27 cellular contexts compared by ENCODE assay signal in genomic region chr5:145222622-145223021, GRCh38.
"Had no signal": no experiment of that assay in that cellular context is flagged by ENCODE, and none has a peak within 500 bp of the region (broad histone marks: within the 10 kb centered on the region; RNA-seq: fewer than 3 reads in every experiment).

No MANE protein-coding gene starts in this region.

- H3K9me3 ChIP-seq: colonic mucosa, esophagus muscularis mucosa, esophagus squamous epithelium, gastrocnemius medialis, gastroesophageal sphincter, heart left ventricle, heart right ventricle had no signal

- H3K4me1 ChIP-seq: colonic mucosa, esophagus muscularis mucosa, esophagus squamous epithelium, foreskin keratinocyte, gastrocnemius medialis, gastroesophageal sphincter, heart left ventricle, heart right ventricle had no signal

- DNase-seq: colonic mucosa; cortex of kidney; dermis blood vessel endothelial cell; dorsolateral prefrontal cortex; effector CD4-positive, alpha-beta T cell; effector CD8-positive, alpha-beta T cell; effector memory CD4-positive, alpha-beta T cell; effector memory CD8-positive, alpha-beta T cell; endodermal cell; erythroblast; esophagus squamous epithelium; foreskin fibroblast; foreskin keratinocyte; foreskin melanocyte; gastrocnemius medialis; glutamatergic neuron; heart left ventricle; heart right ventricle had no signal

- ATAC-seq: effector memory CD8-positive, alpha-beta T cell; esophagus mucosa; foreskin keratinocyte; gastrocnemius medialis; gastroesophageal sphincter; heart left ventricle; heart right ventricle had no signal

- H3K36me3 ChIP-seq: colonic mucosa, esophagus muscularis mucosa, esophagus squamous epithelium, gastrocnemius medialis, gastroesophageal sphincter, heart left ventricle, heart right ventricle had no signal

- H3K27me3 ChIP-seq: colonic mucosa, dorsolateral prefrontal cortex, esophagus muscularis mucosa, esophagus squamous epithelium, foreskin keratinocyte, gastrocnemius medialis, gastroesophageal sphincter, heart left ventricle, heart right ventricle had no signal

- H3K27ac ChIP-seq: colonic mucosa, coronary artery, dorsolateral prefrontal cortex, epithelial cell of prostate, esophagus muscularis mucosa, esophagus squamous epithelium, foreskin keratinocyte, gastrocnemius medialis, gastroesophageal sphincter, heart left ventricle, heart right ventricle had no signal

- H3K4me3 ChIP-seq: colonic mucosa, coronary artery, dorsolateral prefrontal cortex, esophagus muscularis mucosa, esophagus squamous epithelium, gastrocnemius medialis, gastroesophageal sphincter, heart left ventricle, heart right ventricle had no signal

- FAIRE-seq: colon, endometrium, endothelial cell of umbilical vein, frontal cortex had no signal
